8 cellular contexts compared by ENCODE assay signal in genomic region chr19:13051581-13052165, GRCh38. TPM values are rescaled to one million over a fixed set of nuclear protein-coding genes. Genes with fewer than 3 reads are reported as not detected.
DNase-seq lines count a peak whose midpoint lies in the region; ATAC-seq and TF ChIP-seq lines count a peak whose summit lies in the region.

No MANE protein-coding gene starts in this region.

- no peak for TF ChIP-seq CTCF in foreskin keratinocyte (conservative IDR thresholded peaks at IDR 0.05)

- H3K27ac ChIP-seq in KOPT-K1 (ENCODE audit: low read depth, low read length, poor library complexity, severe bottlenecking) (peak overlapping the region; percentile 23), foreskin keratinocyte (no peak overlapping the region), rectal smooth muscle tissue (ENCODE audit: low read depth, low read length) (peak overlapping the region; percentile 95)

- ATAC-seq in foreskin keratinocyte (peak; percentile 55), HG02938 (IDR thresholded peaks at IDR 0.05; ENCODE audit: unreplicated experiment) (no peak), HG02970 (IDR thresholded peaks at IDR 0.05; ENCODE audit: low FRiP score, unreplicated experiment) (no peak), HG02840 (IDR thresholded peaks at IDR 0.05; ENCODE audit: low FRiP score, unreplicated experiment) (no peak)

- H3K36me3 ChIP-seq in KOPT-K1 (ENCODE audit: insufficient read depth, low read length), result no peaks in the 10 kb centered on the region
- no peaks in the 10 kb centered on the region for H3K36me3 ChIP-seq in rectal smooth muscle tissue (ENCODE audit: control insufficient read depth, insufficient read depth, low read length)

- H3K27me3 ChIP-seq in foreskin keratinocyte (no peaks in the 10 kb centered on the region), rectal smooth muscle tissue (ENCODE audit: control insufficient read depth, insufficient read depth, low read length) (no peaks in the 10 kb centered on the region)

- H3K4me1 ChIP-seq in foreskin keratinocyte (peaks cover 20% of the 10 kb centered on the region), rectal smooth muscle tissue (ENCODE audit: control insufficient read depth, insufficient read depth, low read length) (peaks cover 63% of the 10 kb centered on the region)

- H3K4me3 ChIP-seq in rectal smooth muscle tissue (ENCODE audit: low read length), result peak overlapping the region; percentile 34

- H3K9me3 ChIP-seq in KOPT-K1 (ENCODE audit: insufficient read depth, low read length, poor library complexity, severe bottlenecking), result no peaks in the 10 kb centered on the region

- peak; percentile 60 for DNase-seq in COR-L47 (lab: John Stamatoyannopoulos, UW)
- DNase-seq in activated CD4-positive, alpha-beta T cell treated with anti-CD3 and anti-CD28 coated beads for 4 hours, result peak; percentile 9
- no peak for DNase-seq in foreskin keratinocyte

- no peak overlapping the region for H3K9ac ChIP-seq in rectal smooth muscle tissue (ENCODE audit: low read length)

RNA-seq across cellular contexts. Expression of gene LYL1, which starts 51.0 kb away (rescaled TPM):
- total RNA-seq in foreskin keratinocyte, result 1.9 and 2.1 TPM in 2 replicates
- 1.6 and 2.7 TPM in 2 replicates for polyA plus RNA-seq in foreskin keratinocyte

RNA-seq across cellular contexts. Expression of gene NFIX, which starts 56.4 kb away (rescaled TPM):
- total RNA-seq in foreskin keratinocyte, result 9.4 and 13.0 TPM in 2 replicates
- polyA plus RNA-seq in foreskin keratinocyte, result 3.3 and 5.3 TPM in 2 replicates

Comparison
In these comparisons a context has a peak if more than half of its experiments do, and no peak if none do; other contexts are left out.
1. DNase-seq: peak in COR-L47 (single experiment) and activated CD4-positive, alpha-beta T cell treated with anti-CD3 and anti-CD28 coated beads for 4 hours (2 of 2); none in foreskin keratinocyte (0 of 2).